In genomic region chr1:6922096-6922931, GRCh38 we compare ENCODE assay signal across 9 cellular contexts.
A peak's percentile ranks its signal among the peaks of the same experiment; 100 is the strongest.
DNase-seq lines count a peak whose midpoint lies in the region; ATAC-seq, FAIRE-seq and TF ChIP-seq lines count a peak whose summit lies in the region.
"Had no signal": no experiment of that assay in that cellular context is flagged by ENCODE, and none has a peak within 500 bp of the region (broad histone marks: within the 10 kb centered on the region; RNA-seq: fewer than 3 reads in every experiment).

No MANE protein-coding gene starts in this region.

- no peak overlapping the region for H3K27ac ChIP-seq in K562 (ENCODE audit: extremely low read depth, low read depth, low read length)
- no peak overlapping the region for H3K27ac ChIP-seq in hepatocyte
- H3K27ac ChIP-seq in substantia nigra (ENCODE audit: low read depth, low read length, poor library complexity, severe bottlenecking), result no peak overlapping the region

- TF ChIP-seq EP300 in K562 (IDR thresholded peaks at IDR 0.05; ENCODE audit: low read length), result no peak

- H3K4me2 ChIP-seq in K562 (ENCODE audit: insufficient read depth, low read length) (no peak overlapping the region), hepatocyte (no peak overlapping the region)

- no peaks in the 10 kb centered on the region for H3K9me2 ChIP-seq in hepatocyte (replicated peaks; ENCODE audit: insufficient read depth)

- intact Hi-C loops in K562 (cut with micrococcal nuclease), result no loop called here

- H3K27me3 ChIP-seq in K562 (ENCODE audit: control insufficient read depth in 2 of 2, insufficient read depth in 2 of 2, low read length in 2 of 2), result peaks cover 3 to 48% of the 10 kb centered on the region in 2 experiments; a peak in 3 of 5 replicates
- H3K27me3 ChIP-seq in hepatocyte, result no peaks in the 10 kb centered on the region

- no TSS peak for BruUV-seq in K562 (replicated peaks; lab: Mats Ljungman, UMichigan)

- H4K20me1 ChIP-seq in K562 (replicated peaks; ENCODE audit: control insufficient read depth, insufficient read depth, low read length), result no peaks in the 10 kb centered on the region
- H4K20me1 ChIP-seq in hepatocyte (ENCODE audit: insufficient read depth, poor library complexity, severe bottlenecking), result no peaks in the 10 kb centered on the region

- H3K4me1 ChIP-seq in K562 (replicated peaks in 1 of 2; ENCODE audit: control insufficient read depth in 2 of 2, insufficient read depth in 2 of 2, low read length in 2 of 2), result no peaks in the 10 kb centered on the region
- H3K4me1 ChIP-seq in hepatocyte (ENCODE audit: insufficient read depth), result no peaks in the 10 kb centered on the region

- no peak for TF ChIP-seq RAD21 in K562 (CRISPR knock-in tag; conservative IDR thresholded peaks at IDR 0.05 in 1 of 2, IDR thresholded peaks at IDR 0.05 in 1 of 2)

- no peaks in the 10 kb centered on the region for H3K79me2 ChIP-seq in K562 (ENCODE audit: control insufficient read depth, insufficient read depth, low read length)
- H3K79me2 ChIP-seq in hepatocyte, result no peaks in the 10 kb centered on the region

- peak; percentile 40 for FAIRE-seq in K562 (lab: Jason Lieb, UNC)

- TF ChIP-seq CTCF in K562 (IDR thresholded peaks at IDR 0.05 in 2 of 3, conservative IDR thresholded peaks at IDR 0.05 in 1 of 3; ENCODE audit: insufficient read depth in 2 of 3, low read depth in 1 of 3, low read length in 3 of 3), result no peak
- no peak for TF ChIP-seq CTCF in hepatocyte (IDR thresholded peaks at IDR 0.05; ENCODE audit: poor library complexity)

- CTCF ChIA-PET in K562 (lab: Yijun Ruan, JAX; ENCODE audit: low intra/inter-chr PET ratio), result no interaction called here

- no peak overlapping the region for H3K9ac ChIP-seq in K562 (ENCODE audit: insufficient read depth in 1 of 2, low read depth in 2 of 2, low read length in 2 of 2)

- H3K9me1 ChIP-seq in K562 (ENCODE audit: control insufficient read depth, insufficient read depth, low read length), result no peaks in the 10 kb centered on the region

- no peak for ATAC-seq in K562
- no peak for ATAC-seq in GM21723 (IDR thresholded peaks at IDR 0.05; ENCODE audit: unreplicated experiment)
- ATAC-seq: Panc1 had no signal

- no peaks in the 10 kb centered on the region for H3K9me3 ChIP-seq in K562 (replicated peaks; ENCODE audit: control insufficient read depth, insufficient read depth, low read depth, low read length)
- no peaks in the 10 kb centered on the region for H3K9me3 ChIP-seq in hepatocyte (ENCODE audit: low read depth)

- no peak for TF ChIP-seq POLR2A in K562 (conservative IDR thresholded peaks at IDR 0.05)

- DNase-seq in LHCN-M2 (ENCODE audit: low read depth) (peak; percentile 34), K562 (ENCODE audit: extremely low read depth in 1 of 4, low spot score in 3 of 4) (no peak), hepatocyte (ENCODE audit: low spot score) (peak; percentile 34), substantia nigra (lab: John Stamatoyannopoulos, UW) (peak in 27 of 49 donors; percentile 18 to 75 (median 47)), GDM1 (lab: John Stamatoyannopoulos, UW) (no peak), HUDEP-2 (lab: John Stamatoyannopoulos, UW; ENCODE audit: unreplicated experiment in 76 of 76) (no peak)
- DNase-seq: activated T-cell treated with anti-CD3 and anti-CD28 coated beads, Interleukin-2, amount 50 U/mL, for 1 hour had no signal

- POLR2A ChIA-PET in K562 (lab: Yijun Ruan, JAX), result interaction anchor here (0.6 kb wide), 1 partner anchor 64 kb away, joined by 3 read pairs; no protein-coding TSS in a partner anchor

- H2AFZ ChIP-seq in K562 (ENCODE audit: low read depth, low read length) (no peak overlapping the region), hepatocyte (no peak overlapping the region)

- 5% methylated on average over 8 of the region's 8 CpGs for WGBS in K562 (ENCODE audit: insufficient coverage, low coverage, missing lambda C conversion rate)
- WGBS in hepatocyte (ENCODE audit: low lambda C conversion rate, missing lambda C conversion rate), result 67% methylated on average over 8 of the region's 8 CpGs

- H3K4me3 ChIP-seq in K562 (no peak overlapping the region), hepatocyte (no peak overlapping the region)

- H3K36me3 ChIP-seq in K562 (ENCODE audit: control insufficient read depth, insufficient read depth, low read length) (no peaks in the 10 kb centered on the region), hepatocyte (replicated peaks; ENCODE audit: insufficient read depth, low read depth) (no peaks in the 10 kb centered on the region)

- in situ Hi-C loops in K562 (cut with MboI), result no loop called here

TF ChIP-seq in K562, 482 proteins besides CTCF, POLR2A, EP300 and RAD21:
- TF ChIP-seq ZNF79 (CRISPR knock-in tag; IDR thresholded peaks at IDR 0.05; ENCODE audit: low read depth), result no peak
- no peak for TF ChIP-seq HDGF (IDR thresholded peaks at IDR 0.05)
- TF ChIP-seq NCOR1 (IDR thresholded peaks at IDR 0.05), result no peak
- TF ChIP-seq TGIF2 (CRISPR knock-in tag; IDR thresholded peaks at IDR 0.05), result no peak
- TF ChIP-seq ZBTB9 (CRISPR knock-in tag; IDR thresholded peaks at IDR 0.05), result no peak

Comparison
In these comparisons a context has a peak if more than half of its experiments do, and no peak if none do; other contexts are left out.
1. DNase-seq: peak in LHCN-M2 (single experiment), hepatocyte (single experiment) and substantia nigra (27 of 49); none in K562 (0 of 4), GDM1 (single experiment) and HUDEP-2 (0 of 76).